Comparison of ENCODE assay signal across 9 cellular contexts in genomic region chr1:50603274-50604271, GRCh38.
DNase-seq lines count a peak whose midpoint lies in the region; ATAC-seq and TF ChIP-seq lines count a peak whose summit lies in the region.
"Had no signal": no experiment of that assay in that cellular context is flagged by ENCODE, and none has a peak within 500 bp of the region (broad histone marks: within the 10 kb centered on the region; RNA-seq: fewer than 3 reads in every experiment).

No MANE protein-coding gene starts in this region.

- no peak overlapping the region for H3K4me3 ChIP-seq in astrocyte of the cerebellum (ENCODE audit: low read depth, low read length)

- H3K27me3 Mint-ChIP-seq in osteocyte (ENCODE audit: unreplicated experiment): no peaks in the 10 kb centered on the region
- no peaks in the 10 kb centered on the region for H3K27me3 Mint-ChIP-seq in CD4-positive, alpha-beta T cell

- peak overlapping the region; percentile 32 for H3K27ac Mint-ChIP-seq in osteocyte (ENCODE audit: unreplicated experiment)
- no peak overlapping the region for H3K27ac Mint-ChIP-seq in CD4-positive, alpha-beta T cell

- in situ Hi-C loops in KBM-7 (cut with MboI; ENCODE audit: low pct_unique_long_range_greater_than_20kb, low sequenced_read_pairs) (loop anchor here (25.0 kb wide), 1 partner anchor 241 kb away; no protein-coding TSS in a partner anchor), astrocyte of the cerebellum (cut with HindIII; ENCODE audit: low sequenced_read_pairs) (no loop called here)

- no peak for ATAC-seq in GM18909 (IDR thresholded peaks at IDR 0.05; ENCODE audit: poor library complexity, unreplicated experiment)
- no peak for ATAC-seq in CD4-positive, alpha-beta T cell (ENCODE audit: poor library complexity)

- POLR2A ChIA-PET in CD4-positive, alpha-beta T cell (lab: Charles Lee): no interaction called here

- TF ChIP-seq CTCF in astrocyte of the cerebellum (IDR thresholded peaks at IDR 0.05; ENCODE audit: low read depth, low read length, missing control alignments) (no peak), osteocyte (IDR thresholded peaks at IDR 0.05) (no peak)
- TF ChIP-seq CTCF in CD4-positive, alpha-beta T cell (IDR thresholded peaks at IDR 0.05): no peak

- H3K36me3 Mint-ChIP-seq in osteocyte (ENCODE audit: unreplicated experiment): no peaks in the 10 kb centered on the region
- peaks cover 9% of the 10 kb centered on the region for H3K36me3 Mint-ChIP-seq in CD4-positive, alpha-beta T cell (ENCODE audit: low read depth)

- DNase-seq in GM04503 (ENCODE audit: low read depth): peak; percentile 18
- DNase-seq in KBM-7: peak; percentile 23
- peak; percentile 9 for DNase-seq in astrocyte of the cerebellum (ENCODE audit: low read depth)
- no peak for DNase-seq in osteocyte (ENCODE audit: extremely low spot score, unreplicated experiment)
- DNase-seq in iPS-NIHi11 (ENCODE audit: low spot score): no peak
- DNase-seq in NCI-H510A (lab: John Stamatoyannopoulos, UW): no peak
- no peak for DNase-seq in CD4-positive, alpha-beta T cell
- DNase-seq: occipital lobe had no signal

- intact Hi-C loops in CD4-positive, alpha-beta T cell (cut with DNase I, micrococcal nuclease): no loop called here

- CTCF ChIA-PET in CD4-positive, alpha-beta T cell (lab: Charles Lee): no interaction called here

- no peaks in the 10 kb centered on the region for H3K9me3 ChIP-seq in CD4-positive, alpha-beta T cell (ENCODE audit: control insufficient read depth, low read length)

- H3K27ac ChIP-seq in CD4-positive, alpha-beta T cell (ENCODE audit: low read depth, low read length): no peak overlapping the region

- no peaks in the 10 kb centered on the region for H3K27me3 ChIP-seq in CD4-positive, alpha-beta T cell (ENCODE audit: control insufficient read depth, insufficient read depth, low read length)

- H3K4me3 Mint-ChIP-seq in osteocyte (ENCODE audit: unreplicated experiment): no peak overlapping the region
- no peak overlapping the region for H3K4me3 Mint-ChIP-seq in CD4-positive, alpha-beta T cell

- H3K4me1 Mint-ChIP-seq in osteocyte (ENCODE audit: unreplicated experiment): peaks cover 14% of the 10 kb centered on the region
- no peaks in the 10 kb centered on the region for H3K4me1 Mint-ChIP-seq in CD4-positive, alpha-beta T cell (ENCODE audit: low read depth)

- H3K9me3 Mint-ChIP-seq in osteocyte (ENCODE audit: unreplicated experiment): no peaks in the 10 kb centered on the region
- no peaks in the 10 kb centered on the region for H3K9me3 Mint-ChIP-seq in CD4-positive, alpha-beta T cell

Comparison
In these comparisons a context has a peak if more than half of its experiments do, and no peak if none do; other contexts are left out.
1. DNase-seq: peak in GM04503 (single experiment), KBM-7 (single experiment) and astrocyte of the cerebellum (single experiment); none in osteocyte (single experiment), iPS-NIHi11 (single experiment), NCI-H510A (single experiment) and CD4-positive, alpha-beta T cell (0 of 10).